26 cellular contexts compared by ENCODE assay signal in the genomic region with DNA sequence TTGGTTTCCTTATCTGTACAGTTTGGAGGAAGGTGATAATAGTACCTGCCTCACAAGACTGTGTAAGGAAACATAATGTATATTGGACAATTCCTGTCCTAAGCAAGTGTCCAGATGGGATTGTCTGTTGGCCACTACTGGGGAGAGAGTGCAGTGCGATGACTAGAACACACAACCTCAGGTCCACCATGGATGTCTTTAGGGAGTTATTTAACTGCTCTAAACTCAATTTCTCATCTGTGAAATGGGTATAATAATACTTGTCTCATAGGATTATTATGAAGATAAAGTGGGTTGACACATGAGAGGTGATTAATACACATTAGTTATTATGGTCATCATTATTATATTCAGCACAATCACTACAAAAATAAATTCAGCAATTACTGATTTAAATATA.
"Had no signal": no experiment of that assay in that cellular context is flagged by ENCODE, and none has a peak within 500 bp of the region (broad histone marks: within the 10 kb centered on the region; RNA-seq: fewer than 3 reads in every experiment).

No MANE protein-coding gene starts in this region.

- H3K4me2 ChIP-seq: hepatocyte, neural progenitor cell had no signal

- H3K27ac Mint-ChIP-seq: nephron; neural progenitor cell; stimulated activated memory B cell treated with anti-CD40 and anti-IgM and Interleukin-4, amounts not matched to agents 10 μg/mL and 1 μg/mL and 100 μg/mL, for 72 hours had no signal

- H3K27ac ChIP-seq: coronary artery, esophagus squamous epithelium, hepatocyte, left lung, lower lobe of right lung, neural progenitor cell, parathyroid adenoma, prostate gland, skin epidermis, spleen, thoracic aorta, tibial nerve, upper lobe of left lung had no signal

- H2AFZ ChIP-seq: hepatocyte, neural progenitor cell, parathyroid adenoma had no signal

- H3K79me2 ChIP-seq: parathyroid adenoma had no signal

- H3K9ac ChIP-seq: neural progenitor cell, parathyroid adenoma had no signal

- H3K4me3 ChIP-seq: coronary artery, esophagus squamous epithelium, hepatocyte, left lung, lower lobe of right lung, neural progenitor cell, prostate gland, skin epidermis, spleen, thoracic aorta, tibial nerve, upper lobe of left lung had no signal

- ATAC-seq: left lung; lower lobe of right lung; right cardiac atrium; stimulated activated memory B cell treated with anti-CD40 and anti-IgM and Interleukin-4, amounts not matched to agents 10 μg/mL and 1 μg/mL and 100 μg/mL, for 72 hours; stimulated activated naive CD8-positive, alpha-beta T cell treated with anti-CD3 and anti-CD28 coated beads, Interleukin-15, Interleukin-2, amounts not matched to agents 100 U/mL and 50 U/mL, for 24 hours had no signal

- H3K9me3 Mint-ChIP-seq: nephron; neural progenitor cell; stimulated activated memory B cell treated with anti-CD40 and anti-IgM and Interleukin-4, amounts not matched to agents 10 μg/mL and 1 μg/mL and 100 μg/mL, for 72 hours had no signal

- H3K27me3 Mint-ChIP-seq: stimulated activated memory B cell treated with anti-CD40 and anti-IgM and Interleukin-4, amounts not matched to agents 10 μg/mL and 1 μg/mL and 100 μg/mL, for 72 hours had no signal

- H3K4me1 Mint-ChIP-seq: stimulated activated memory B cell treated with anti-CD40 and anti-IgM and Interleukin-4, amounts not matched to agents 10 μg/mL and 1 μg/mL and 100 μg/mL, for 72 hours had no signal

- H3K36me3 ChIP-seq: neural progenitor cell had no signal

- FAIRE-seq: endothelial cell of umbilical vein, kidney, urothelium cell line had no signal

- DNase-seq: dermis blood vessel endothelial cell; effector memory CD4-positive, alpha-beta T cell; erythroblast; esophagus squamous epithelium; foreskin melanocyte; head of caudate nucleus; kidney; left lung; lower lobe of right lung; right cardiac atrium; spleen; stimulated activated CD4-positive, alpha-beta T cell treated with anti-CD3 and anti-CD28 coated beads, Interleukin-4, amount 100 ng/mL, for 4 hours; stimulated activated naive CD8-positive, alpha-beta T cell treated with anti-CD3 and anti-CD28 coated beads, Interleukin-15, Interleukin-2, amounts not matched to agents 100 U/mL and 50 U/mL, for 24 hours; upper lobe of left lung had no signal

- H3K9me3 ChIP-seq: esophagus squamous epithelium, left lung, lower lobe of right lung, prostate gland, spleen, thoracic aorta, tibial nerve, upper lobe of left lung had no signal

- H3K27me3 ChIP-seq: esophagus squamous epithelium, hepatocyte, left lung, neural progenitor cell, spleen, tibial nerve, upper lobe of left lung had no signal

- H3K4me1 ChIP-seq: neural progenitor cell, prostate gland had no signal

- H3K4me3 Mint-ChIP-seq: nephron; neural progenitor cell; stimulated activated memory B cell treated with anti-CD40 and anti-IgM and Interleukin-4, amounts not matched to agents 10 μg/mL and 1 μg/mL and 100 μg/mL, for 72 hours had no signal
